Comparison of ENCODE assay signal across 8 cellular contexts in genomic region chr7:33061282-33061928, GRCh38. TPM values are rescaled to one million over a fixed set of nuclear protein-coding genes. Genes with fewer than 3 reads are reported as not detected.
A peak's percentile ranks its signal among the peaks of the same experiment; 100 is the strongest.
DNase-seq lines count a peak whose midpoint lies in the region; ATAC-seq and TF ChIP-seq lines count a peak whose summit lies in the region.

No MANE protein-coding gene starts in this region.

- DNase-seq in NCI-H146 (lab: John Stamatoyannopoulos, UW) = peak; percentile 5
- DNase-seq in NCI-H146 treated with DMSO at 0.1 percent for 48 hours (lab: John Stamatoyannopoulos, UW; ENCODE audit: unreplicated experiment) = no peak
- DNase-seq in RWPE2 (ENCODE audit: low spot score) = no peak
- no peak for DNase-seq in fibroblast of pulmonary artery (ENCODE audit: low read depth)
- DNase-seq in smooth muscle cell (lab: John Stamatoyannopoulos, UW; ENCODE audit: unreplicated experiment) = no peak
- no peak for DNase-seq in NCI-H1105 treated with DMSO at 0.1 percent for 48 hours (lab: John Stamatoyannopoulos, UW)

- 0 out of 2 replicates have a peak, but pooled peaks cover 3% of the 10 kb centered on the region for H3K36me3 ChIP-seq in RWPE2 (ENCODE audit: low read depth)
- H3K36me3 ChIP-seq in smooth muscle cell (ENCODE audit: low read depth) = no peaks in the 10 kb centered on the region

- H3K4me3 ChIP-seq in RWPE2 (ENCODE audit: severe bottlenecking) (peak overlapping the region; percentile 64), fibroblast of pulmonary artery (replicated peaks; ENCODE audit: low read depth, low read length) (peak overlapping the region; percentile 82), smooth muscle cell (peak overlapping the region; percentile 81)

- H3K9me3 ChIP-seq in RWPE2 (ENCODE audit: severe bottlenecking) = no peaks in the 10 kb centered on the region
- no peaks in the 10 kb centered on the region for H3K9me3 ChIP-seq in smooth muscle cell (replicated peaks; ENCODE audit: low read depth)

- H3K27me3 ChIP-seq in RWPE2 (ENCODE audit: insufficient read depth, poor library complexity, severe bottlenecking) (no peaks in the 10 kb centered on the region), smooth muscle cell (ENCODE audit: low read depth) (no peaks in the 10 kb centered on the region)

- peak overlapping the region; percentile 69 for H3K27ac ChIP-seq in RWPE2 (ENCODE audit: poor library complexity, severe bottlenecking)
- H3K27ac ChIP-seq in smooth muscle cell (ENCODE audit: low read depth) = peak overlapping the region; percentile 76

- no peaks in the 10 kb centered on the region for H3F3A ChIP-seq in smooth muscle cell (ENCODE audit: low read depth)

- H3K4me2 ChIP-seq in smooth muscle cell = peak overlapping the region; percentile 94

- TF ChIP-seq CTCF in RWPE2 (IDR thresholded peaks at IDR 0.05; ENCODE audit: poor library complexity, severe bottlenecking) (no peak), fibroblast of pulmonary artery (IDR thresholded peaks at IDR 0.05; ENCODE audit: low read length, missing control alignments) (no peak), smooth muscle cell (IDR thresholded peaks at IDR 0.05; ENCODE audit: borderline replicate concordance, insufficient read depth, poor library complexity, severe bottlenecking) (no peak)

- 46% methylated on average over 7 of the region's 7 CpGs for WGBS in smooth muscle cell (ENCODE audit: low lambda C conversion rate)

- peak overlapping the region; percentile 80 for H3K9ac ChIP-seq in smooth muscle cell (ENCODE audit: low read depth)

- peaks cover 19% of the 10 kb centered on the region for H4K20me1 ChIP-seq in smooth muscle cell (ENCODE audit: low read depth)

- peak overlapping the region; percentile 92 for H2AFZ ChIP-seq in smooth muscle cell (ENCODE audit: low read depth)

- peaks cover 15% of the 10 kb centered on the region for H3K4me1 ChIP-seq in RWPE2 (ENCODE audit: insufficient read depth, poor library complexity, severe bottlenecking)
- peaks cover 22% of the 10 kb centered on the region for H3K4me1 ChIP-seq in smooth muscle cell (ENCODE audit: low read depth)

- ATAC-seq in RWPE2 (ENCODE audit: low read depth) = no peak
- no peak for ATAC-seq in HG03378 (IDR thresholded peaks at IDR 0.05; ENCODE audit: unreplicated experiment)
- no peak for ATAC-seq in HG02623 (IDR thresholded peaks at IDR 0.05; ENCODE audit: unreplicated experiment)

- peaks cover 54% of the 10 kb centered on the region for H3K79me2 ChIP-seq in smooth muscle cell (ENCODE audit: low read depth)

RNA-seq across cellular contexts. Expression of gene NT5C3A, which starts 1.2 kb away (rescaled TPM):
- 16.5 and 25.4 TPM in 2 replicates for total RNA-seq in smooth muscle cell
- polyA plus RNA-seq in smooth muscle cell = 12.9 and 17.7 TPM in 2 replicates

RNA-seq across cellular contexts. Expression of gene RP9, which starts 47.8 kb away (rescaled TPM):
- 15.3 and 23.9 TPM in 2 replicates for total RNA-seq in smooth muscle cell
- polyA plus RNA-seq in smooth muscle cell = 23.3 and 28.3 TPM in 2 replicates
